ENCODE assay signal across 16 cellular contexts in the genomic region with DNA sequence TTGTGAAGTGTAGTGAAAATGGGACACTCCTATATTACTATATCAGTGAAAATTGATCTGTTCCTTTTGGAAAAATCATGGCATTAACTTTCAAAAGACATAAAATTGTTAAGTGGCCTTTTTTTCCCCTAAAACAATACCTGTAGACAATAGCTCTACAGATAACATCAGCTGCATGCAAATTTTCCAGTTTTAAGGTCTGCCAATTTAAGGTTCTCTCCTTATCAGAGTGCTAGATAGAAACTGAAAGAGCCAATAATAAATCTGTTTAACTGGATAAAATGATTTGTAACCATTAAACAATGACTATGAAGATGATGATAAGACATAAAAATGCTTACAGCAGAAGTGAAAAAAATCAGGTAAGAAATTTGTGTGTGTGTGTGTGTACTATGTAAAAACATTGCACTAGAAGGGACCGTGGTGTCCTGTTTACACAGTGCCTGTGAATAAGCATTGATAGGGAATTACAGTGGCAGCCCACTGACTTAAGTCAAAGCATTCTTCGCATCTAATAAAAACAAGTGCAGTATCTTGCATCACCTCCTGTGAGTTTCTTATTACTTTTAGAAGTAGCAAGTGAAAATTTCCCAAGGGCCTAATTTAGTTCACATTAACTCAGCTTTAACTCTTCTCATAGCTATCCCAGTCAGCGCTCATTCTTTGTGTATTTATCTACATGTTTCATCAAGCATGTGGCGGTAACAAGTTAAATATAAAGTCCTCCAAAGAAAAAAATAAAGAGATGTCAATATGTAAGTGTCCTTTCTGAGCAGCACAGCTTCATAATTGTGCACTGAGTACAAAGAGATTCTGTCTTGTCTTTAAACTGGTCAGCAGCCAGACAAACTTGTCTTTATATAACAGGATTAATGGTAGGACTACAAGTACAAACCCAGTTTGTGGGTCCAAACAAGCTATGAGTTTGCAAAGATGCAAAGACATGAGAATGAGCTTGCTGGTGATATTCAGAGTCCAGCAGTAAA.
DNase-seq lines count a peak whose midpoint lies in the region; ATAC-seq, FAIRE-seq and TF ChIP-seq lines count a peak whose summit lies in the region.
"Had no signal": no experiment of that assay in that cellular context is flagged by ENCODE, and none has a peak within 500 bp of the region (broad histone marks: within the 10 kb centered on the region; RNA-seq: fewer than 3 reads in every experiment).

No MANE protein-coding gene starts in this region.

- TF ChIP-seq EP300 in A549 (IDR thresholded peaks at IDR 0.05) (no peak), sigmoid colon (IDR thresholded peaks at IDR 0.05) (no peak)

- TF ChIP-seq CTCF in A549 (IDR thresholded peaks at IDR 0.05) (no peak), endodermal cell (conservative IDR thresholded peaks at IDR 0.05) (no peak), mesothelial cell of epicardium (IDR thresholded peaks at IDR 0.05; ENCODE audit: unreplicated experiment) (no peak), sigmoid colon (IDR thresholded peaks at IDR 0.05) (no peak)

- H3K27me3 ChIP-seq in endodermal cell (ENCODE audit: control insufficient read depth, insufficient read depth, low read length, poor library complexity, severe bottlenecking) (no peaks in the 10 kb centered on the region), sigmoid colon (no peaks in the 10 kb centered on the region)
- H3K27me3 ChIP-seq: upper lobe of right lung had no signal

- H3K9ac ChIP-seq in endodermal cell (ENCODE audit: extremely low read depth, low read length, poor library complexity, severe bottlenecking) = no peak overlapping the region

- TF ChIP-seq RAD21 in A549 (conservative IDR thresholded peaks at IDR 0.05 in 1 of 2, IDR thresholded peaks at IDR 0.05 in 1 of 2) = no peak

- intact Hi-C loops in sigmoid colon (cut with DNase I) = no loop called here

- peak overlapping the region; percentile 72 for H3K27ac Mint-ChIP-seq in endodermal cell
- H3K27ac Mint-ChIP-seq in mesothelial cell of epicardium = peak overlapping the region; percentile 62
- H3K27ac Mint-ChIP-seq: activated CD4-positive, alpha-beta memory T cell treated with anti-CD3 and anti-CD28 coated beads, Interleukin-2, amount 10 ng/mL, durations not matched to agents 7 days and 5 days; stimulated activated naive B cell treated with anti-CD40 and anti-IgM and Interleukin-4, amounts not matched to agents 10 μg/mL and 1 μg/mL and 100 μg/mL, for 72 hours had no signal

- no peak for ATAC-seq in A549
- no peak for ATAC-seq in GM21529 (IDR thresholded peaks at IDR 0.05; ENCODE audit: unreplicated experiment)
- no peak for ATAC-seq in HG03565 (IDR thresholded peaks at IDR 0.05; ENCODE audit: unreplicated experiment)
- ATAC-seq: SK-N-SH treated with all-trans-retinoic acid at 6 μM for 48 hours; stimulated activated naive B cell treated with anti-CD40 and anti-IgM and Interleukin-4, amounts not matched to agents 10 μg/mL and 1 μg/mL and 100 μg/mL, for 72 hours; upper lobe of right lung had no signal

- H3K27me3 Mint-ChIP-seq in endodermal cell (ENCODE audit: insufficient read depth) (no peaks in the 10 kb centered on the region), mesothelial cell of epicardium (ENCODE audit: low read depth) (no peaks in the 10 kb centered on the region)
- H3K27me3 Mint-ChIP-seq: activated CD4-positive, alpha-beta memory T cell treated with anti-CD3 and anti-CD28 coated beads, Interleukin-2, amount 10 ng/mL, durations not matched to agents 7 days and 5 days; stimulated activated naive B cell treated with anti-CD40 and anti-IgM and Interleukin-4, amounts not matched to agents 10 μg/mL and 1 μg/mL and 100 μg/mL, for 72 hours had no signal

- DNase-seq in A549 (ENCODE audit: low read depth in 1 of 2, low spot score in 1 of 2) (no peak), NCI-H2107 treated with DMSO at 0.1 percent for 48 hours (lab: John Stamatoyannopoulos, UW; ENCODE audit: unreplicated experiment) (peak; percentile 28), endodermal cell (no peak), mesothelial cell of epicardium (ENCODE audit: low spot score in 2 of 2, unreplicated experiment in 2 of 2) (no peak), sigmoid colon (no peak), T-helper 1 cell (no peak)
- DNase-seq: activated CD4-positive, alpha-beta memory T cell treated with anti-CD3 and anti-CD28 coated beads, Interleukin-2, amount 10 ng/mL, durations not matched to agents 7 days and 5 days; effector memory CD4-positive, alpha-beta T cell; nucleus accumbens; OCI-M1; stimulated activated naive B cell treated with anti-CD40 and anti-IgM and Interleukin-4, amounts not matched to agents 10 μg/mL and 1 μg/mL and 100 μg/mL, for 72 hours; upper lobe of right lung had no signal

- H3K4me1 ChIP-seq in A549 (peaks cover 24% of the 10 kb centered on the region), endodermal cell (ENCODE audit: control insufficient read depth, insufficient read depth, low read length) (peaks cover 7% of the 10 kb centered on the region), sigmoid colon (no peaks in the 10 kb centered on the region)
- H3K4me1 ChIP-seq: upper lobe of right lung had no signal

- no peak overlapping the region for H3K4me3 Mint-ChIP-seq in endodermal cell
- H3K4me3 Mint-ChIP-seq in mesothelial cell of epicardium = no peak overlapping the region
- H3K4me3 Mint-ChIP-seq: activated CD4-positive, alpha-beta memory T cell treated with anti-CD3 and anti-CD28 coated beads, Interleukin-2, amount 10 ng/mL, durations not matched to agents 7 days and 5 days; stimulated activated naive B cell treated with anti-CD40 and anti-IgM and Interleukin-4, amounts not matched to agents 10 μg/mL and 1 μg/mL and 100 μg/mL, for 72 hours had no signal

- POLR2A ChIA-PET in A549 (lab: Yijun Ruan, JAX) = no interaction called here

- H3K9me3 Mint-ChIP-seq in endodermal cell (no peaks in the 10 kb centered on the region), mesothelial cell of epicardium (peaks cover 8% of the 10 kb centered on the region)
- H3K9me3 Mint-ChIP-seq: activated CD4-positive, alpha-beta memory T cell treated with anti-CD3 and anti-CD28 coated beads, Interleukin-2, amount 10 ng/mL, durations not matched to agents 7 days and 5 days; stimulated activated naive B cell treated with anti-CD40 and anti-IgM and Interleukin-4, amounts not matched to agents 10 μg/mL and 1 μg/mL and 100 μg/mL, for 72 hours had no signal

- FAIRE-seq in A549 (lab: Jason Lieb, UNC) = no peak

- H3K36me3 Mint-ChIP-seq in endodermal cell (ENCODE audit: low read depth) = no peaks in the 10 kb centered on the region
- H3K36me3 Mint-ChIP-seq in mesothelial cell of epicardium = no peaks in the 10 kb centered on the region
- H3K36me3 Mint-ChIP-seq: stimulated activated naive B cell treated with anti-CD40 and anti-IgM and Interleukin-4, amounts not matched to agents 10 μg/mL and 1 μg/mL and 100 μg/mL, for 72 hours had no signal

- H3K27ac ChIP-seq in A549 (peak overlapping the region in 1 of 2 experiments; percentile 2; a peak in 1 of 6 replicates), endodermal cell (ENCODE audit: low read depth, low read length) (no peak overlapping the region), sigmoid colon (no peak overlapping the region)
- H3K27ac ChIP-seq: upper lobe of right lung had no signal

- peaks cover 9% of the 10 kb centered on the region for H3K4me1 Mint-ChIP-seq in endodermal cell
- peaks cover 24% of the 10 kb centered on the region for H3K4me1 Mint-ChIP-seq in mesothelial cell of epicardium
- H3K4me1 Mint-ChIP-seq: stimulated activated naive B cell treated with anti-CD40 and anti-IgM and Interleukin-4, amounts not matched to agents 10 μg/mL and 1 μg/mL and 100 μg/mL, for 72 hours had no signal

- CTCF ChIA-PET in A549 (lab: Yijun Ruan, JAX) = interaction anchor here (0.7 to 3.3 kb wide), 4 partner anchors 10 to 263 kb away, joined by 3 to 19 read pairs (median 3); a partner anchor contains a TSS

- H3K4me3 ChIP-seq in A549 (no peak overlapping the region), endodermal cell (ENCODE audit: low read length) (no peak overlapping the region), sigmoid colon (no peak overlapping the region)
- H3K4me3 ChIP-seq: smooth muscle cell, upper lobe of right lung had no signal

- 47% methylated on average over 4 of the region's 4 CpGs for WGBS in A549 (ENCODE audit: missing lambda C conversion rate)
- 76 to 90% methylated on average over 2 to 4 of the region's 4 CpGs for whole genome bisulfite sequencing in endodermal cell (ENCODE audit: insufficient coverage in 1 of 2, insufficient read length in 1 of 2), 2 experiments
- WGBS in sigmoid colon, 2 donors = 69 to 72% methylated on average over 4 of the region's 4 CpGs

- TF ChIP-seq POLR2A in A549 (IDR thresholded peaks at IDR 0.05; ENCODE audit: low read length) (no peak), sigmoid colon (IDR thresholded peaks at IDR 0.05) (no peak)

- peak overlapping the region; percentile 47 for H3K4me2 ChIP-seq in A549
- H3K4me2 ChIP-seq: smooth muscle cell had no signal

- no peaks in the 10 kb centered on the region for H3K9me3 ChIP-seq in A549
- H3K9me3 ChIP-seq in endodermal cell (ENCODE audit: control insufficient read depth, low read length) = no peaks in the 10 kb centered on the region
- H3K9me3 ChIP-seq in sigmoid colon = no peaks in the 10 kb centered on the region
- H3K9me3 ChIP-seq: upper lobe of right lung had no signal

- no peaks in the 10 kb centered on the region for H3K36me3 ChIP-seq in endodermal cell (ENCODE audit: control insufficient read depth, insufficient read depth, low read length)
- no peaks in the 10 kb centered on the region for H3K36me3 ChIP-seq in sigmoid colon
- H3K36me3 ChIP-seq: upper lobe of right lung had no signal

TF ChIP-seq in A549, 52 proteins besides CTCF, POLR2A, EP300 and RAD21:
- TF ChIP-seq CEBPB (IDR thresholded peaks at IDR 0.05) (0 out of 4 replicates have a peak, but pooled peaks of 1 of the 2 experiments have one; percentile 20), PHF8 (IDR thresholded peaks at IDR 0.05; ENCODE audit: borderline replicate concordance, low read depth) (no peak)
- TF ChIP-seq, protein P1, sequence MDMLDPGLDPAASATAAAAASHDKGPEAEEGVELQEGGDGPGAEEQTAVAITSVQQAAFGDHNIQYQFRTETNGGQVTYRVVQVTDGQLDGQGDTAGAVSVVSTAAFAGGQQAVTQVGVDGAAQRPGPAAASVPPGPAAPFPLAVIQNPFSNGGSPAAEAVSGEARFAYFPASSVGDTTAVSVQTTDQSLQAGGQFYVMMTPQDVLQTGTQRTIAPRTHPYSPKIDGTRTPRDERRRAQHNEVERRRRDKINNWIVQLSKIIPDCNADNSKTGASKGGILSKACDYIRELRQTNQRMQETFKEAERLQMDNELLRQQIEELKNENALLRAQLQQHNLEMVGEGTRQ (IDR thresholded peaks at IDR 0.05) = no peak
